13 cellular contexts compared by ENCODE assay signal in genomic region chr18:76380791-76381405, GRCh38.
A peak's percentile ranks its signal among the peaks of the same experiment; 100 is the strongest.
DNase-seq lines count a peak whose midpoint lies in the region; ATAC-seq, FAIRE-seq and TF ChIP-seq lines count a peak whose summit lies in the region.
"Had no signal": no experiment of that assay in that cellular context is flagged by ENCODE, and none has a peak within 500 bp of the region (broad histone marks: within the 10 kb centered on the region; RNA-seq: fewer than 3 reads in every experiment).

No MANE protein-coding gene starts in this region.

- H3K36me3 Mint-ChIP-seq in activated naive CD8-positive, alpha-beta T cell treated with anti-CD3 and anti-CD28 coated beads, Interleukin-2, amount 10 ng/mL, durations not matched to agents 7 days and 5 days = peaks cover 6% of the 10 kb centered on the region

- H3K27me3 Mint-ChIP-seq in activated naive CD8-positive, alpha-beta T cell treated with anti-CD3 and anti-CD28 coated beads, Interleukin-2, amount 10 ng/mL, durations not matched to agents 7 days and 5 days = no peaks in the 10 kb centered on the region
- H3K27me3 Mint-ChIP-seq: stimulated activated naive CD8-positive, alpha-beta T cell treated with anti-CD3 and anti-CD28 coated beads, Interleukin-15, Interleukin-2, amounts not matched to agents 100 ng/mL and 50 ng/mL, for 24 hours had no signal

- peak; percentile 44 for TF ChIP-seq CTCF in A549 (IDR thresholded peaks at IDR 0.05)
- peak in 2 of 4 experiments; percentile 28 to 36 for TF ChIP-seq CTCF in prostate gland (IDR thresholded peaks at IDR 0.05)

- TF ChIP-seq RAD21 in A549 (conservative IDR thresholded peaks at IDR 0.05 in 1 of 2, IDR thresholded peaks at IDR 0.05 in 1 of 2) = no peak

- ATAC-seq in A549 = peak; percentile 83 to 94
- ATAC-seq in GM18867 (IDR thresholded peaks at IDR 0.05; ENCODE audit: unreplicated experiment) = peak; percentile 61
- ATAC-seq in activated naive CD8-positive, alpha-beta T cell treated with anti-CD3 and anti-CD28 coated beads, Interleukin-2, amount 10 ng/mL, durations not matched to agents 7 days and 5 days (ENCODE audit: low read depth) = no peak
- no peak for ATAC-seq in HG02981 (IDR thresholded peaks at IDR 0.05; ENCODE audit: unreplicated experiment)
- ATAC-seq in HG03108 (IDR thresholded peaks at IDR 0.05; ENCODE audit: unreplicated experiment) = no peak

- no peaks in the 10 kb centered on the region for H3K36me3 ChIP-seq in prostate gland

- no peak for TF ChIP-seq POLR2A in A549 (IDR thresholded peaks at IDR 0.05; ENCODE audit: low read length)
- no peak for TF ChIP-seq POLR2A in prostate gland (IDR thresholded peaks at IDR 0.05)

- H3K9me3 ChIP-seq in A549 (no peaks in the 10 kb centered on the region), prostate gland (no peaks in the 10 kb centered on the region)
- H3K9me3 ChIP-seq: pancreas had no signal

- H3K4me3 ChIP-seq in A549 (no peak overlapping the region), prostate gland (no peak overlapping the region)
- H3K4me3 ChIP-seq: pancreas had no signal

- H3K9me3 Mint-ChIP-seq in activated naive CD8-positive, alpha-beta T cell treated with anti-CD3 and anti-CD28 coated beads, Interleukin-2, amount 10 ng/mL, durations not matched to agents 7 days and 5 days = no peaks in the 10 kb centered on the region
- H3K9me3 Mint-ChIP-seq: stimulated activated naive CD8-positive, alpha-beta T cell treated with anti-CD3 and anti-CD28 coated beads, Interleukin-15, Interleukin-2, amounts not matched to agents 100 ng/mL and 50 ng/mL, for 24 hours had no signal

- intact Hi-C loops in prostate gland (cut with DNase I) = no loop called here

- CTCF ChIA-PET in A549 (lab: Yijun Ruan, JAX) = interaction anchor here (0.7 to 1.5 kb wide), 5 partner anchors 15 to 29 kb away, joined by 3 read pairs; no protein-coding TSS in a partner anchor

- no peak overlapping the region for H3K27ac ChIP-seq in A549
- H3K27ac ChIP-seq in prostate gland = no peak overlapping the region
- H3K27ac ChIP-seq: pancreas had no signal

- H3K27me3 ChIP-seq in prostate gland (replicated peaks; ENCODE audit: insufficient read depth) = no peaks in the 10 kb centered on the region
- H3K27me3 ChIP-seq: pancreas had no signal

- H3K4me1 ChIP-seq in A549 (peaks cover 14% of the 10 kb centered on the region), prostate gland (replicated peaks) (no peaks in the 10 kb centered on the region)
- H3K4me1 ChIP-seq: pancreas had no signal

- no peak overlapping the region for H3K27ac Mint-ChIP-seq in activated naive CD8-positive, alpha-beta T cell treated with anti-CD3 and anti-CD28 coated beads, Interleukin-2, amount 10 ng/mL, durations not matched to agents 7 days and 5 days
- H3K27ac Mint-ChIP-seq: stimulated activated naive CD8-positive, alpha-beta T cell treated with anti-CD3 and anti-CD28 coated beads, Interleukin-15, Interleukin-2, amounts not matched to agents 100 ng/mL and 50 ng/mL, for 24 hours had no signal

- DNase-seq in A549 (ENCODE audit: low read depth in 1 of 2, low spot score in 1 of 2) = peak; percentile 38 to 54
- DNase-seq in activated naive CD8-positive, alpha-beta T cell treated with anti-CD3 and anti-CD28 coated beads, Interleukin-2, amount 10 ng/mL, durations not matched to agents 7 days and 5 days = no peak
- peak; percentile 93 for DNase-seq in iPS-NIHi7 (ENCODE audit: extremely low spot score)
- DNase-seq in frontal cortex (ENCODE audit: low spot score in 2 of 2) = no peak
- DNase-seq in prostate gland (ENCODE audit: low spot score) = no peak
- DNase-seq: activated CD4-positive, alpha-beta T cell treated with anti-CD3 and anti-CD28 coated beads, Interleukin-2, amount 50 U/mL, for 1 hour; GDM1; NCI-H2227 treated with DMSO at 0.1 percent for 48 hours; pancreas had no signal

- no peak overlapping the region for H3K4me2 ChIP-seq in A549

- POLR2A ChIA-PET in A549 (lab: Yijun Ruan, JAX) = no interaction called here
- POLR2A ChIA-PET in activated naive CD8-positive, alpha-beta T cell treated with anti-CD3 and anti-CD28 coated beads, Interleukin-2, amount 10 ng/mL, durations not matched to agents 7 days and 5 days (lab: Charles Lee) = no interaction called here

- peak overlapping the region; percentile 41 for H3K4me3 Mint-ChIP-seq in activated naive CD8-positive, alpha-beta T cell treated with anti-CD3 and anti-CD28 coated beads, Interleukin-2, amount 10 ng/mL, durations not matched to agents 7 days and 5 days
- H3K4me3 Mint-ChIP-seq: stimulated activated naive CD8-positive, alpha-beta T cell treated with anti-CD3 and anti-CD28 coated beads, Interleukin-15, Interleukin-2, amounts not matched to agents 100 ng/mL and 50 ng/mL, for 24 hours had no signal

- 58% methylated on average over 19 of the region's 26 CpGs for WGBS in A549 (ENCODE audit: missing lambda C conversion rate)
- 83% methylated on average over 26 of the region's 26 CpGs for WGBS in prostate gland

- FAIRE-seq in A549 (lab: Jason Lieb, UNC) (no peak), frontal cortex (lab: Jason Lieb, UNC) (no peak)
- FAIRE-seq: pancreas had no signal

- peaks cover 14% of the 10 kb centered on the region for H3K4me1 Mint-ChIP-seq in activated naive CD8-positive, alpha-beta T cell treated with anti-CD3 and anti-CD28 coated beads, Interleukin-2, amount 10 ng/mL, durations not matched to agents 7 days and 5 days

- TF ChIP-seq EP300 in A549 (IDR thresholded peaks at IDR 0.05) = no peak

TF ChIP-seq in A549, 52 proteins besides CTCF, POLR2A, EP300 and RAD21:
- no peak for TF ChIP-seq FOSL2 (IDR thresholded peaks at IDR 0.05)
- TF ChIP-seq FOSL2 (CRISPR knock-in tag; IDR thresholded peaks at IDR 0.05) = no peak
- 0 out of 3 replicates have a peak, but pooled peaks have one; percentile 10 for TF ChIP-seq SMC3 (IDR thresholded peaks at IDR 0.05)

Comparison
In these comparisons a context has a peak if more than half of its experiments do, and no peak if none do; other contexts are left out.
1. ATAC-seq: peak in A549 (2 of 2) and GM18867 (single experiment); none in activated naive CD8-positive, alpha-beta T cell treated with anti-CD3 and anti-CD28 coated beads, Interleukin-2, amount 10 ng/mL, durations not matched to agents 7 days and 5 days (single experiment), HG02981 (single experiment) and HG03108 (single experiment).
2. DNase-seq: peak in A549 (2 of 2) and iPS-NIHi7 (single experiment); none in activated naive CD8-positive, alpha-beta T cell treated with anti-CD3 and anti-CD28 coated beads, Interleukin-2, amount 10 ng/mL, durations not matched to agents 7 days and 5 days (single experiment), frontal cortex (0 of 2) and prostate gland (single experiment).